23 cellular contexts compared by ENCODE assay signal in the genomic region with DNA sequence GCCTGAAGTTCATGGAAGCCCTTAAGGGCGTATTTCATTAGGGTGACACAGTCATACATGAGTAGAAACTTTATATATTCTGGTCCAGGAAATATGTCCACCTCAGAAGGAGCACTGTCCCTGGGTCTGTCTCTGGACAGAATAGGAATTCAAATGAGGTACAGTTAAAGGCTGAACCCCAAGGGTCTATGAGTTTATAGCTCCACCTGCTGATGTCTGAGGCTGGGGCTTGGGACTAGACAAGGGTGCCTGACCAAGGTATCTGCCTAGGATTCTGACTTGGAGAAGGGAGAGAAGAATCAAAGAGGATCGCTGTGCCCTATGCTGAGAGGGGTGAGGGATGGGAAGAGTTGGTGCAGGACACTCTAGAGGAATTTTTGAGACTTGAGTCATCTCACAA. TPM values are rescaled to one million over a fixed set of nuclear protein-coding genes. Genes with fewer than 3 reads are reported as not detected.
"Had no signal": no experiment of that assay in that cellular context is flagged by ENCODE, and none has a peak within 500 bp of the region (broad histone marks: within the 10 kb centered on the region; RNA-seq: fewer than 3 reads in every experiment).

No MANE protein-coding gene starts in this region.

- H2AFZ ChIP-seq: neural progenitor cell had no signal

- H3K4me3 ChIP-seq: breast epithelium, esophagus squamous epithelium, neural progenitor cell, pancreas, spleen had no signal

- DNase-seq: activated CD8-positive, alpha-beta memory T cell treated with anti-CD3 and anti-CD28 coated beads for 24 hours; activated CD8-positive, alpha-beta memory T cell treated with anti-CD3 and anti-CD28 coated beads, Interleukin-2, amount 50 U/mL, for 48 hours; activated gamma-delta T cell; activated T-cell treated with anti-CD3 and anti-CD28 coated beads, Interleukin-2, amount 50 U/mL, for 48 hours; cerebellar nuclear complex; cortex of kidney; esophagus squamous epithelium; mesenchymal stem cell; naive thymus-derived CD4-positive, alpha-beta T cell; pancreas; spleen; stimulated activated CD4-positive, alpha-beta T cell treated with anti-CD3 and anti-CD28 coated beads, Interleukin-4, amount 100 ng/mL, for 4 hours; T-cell had no signal

- H3K27me3 Mint-ChIP-seq: stimulated activated memory B cell treated with anti-CD40 and anti-IgM and Interleukin-4, amounts not matched to agents 10 μg/mL and 1 μg/mL and 100 μg/mL, for 72 hours had no signal

- H3K36me3 Mint-ChIP-seq: activated naive CD4-positive, alpha-beta T cell treated with anti-CD3 and anti-CD28 coated beads, Interleukin-2, amount 50 U/mL, for 24 hours; naive thymus-derived CD4-positive, alpha-beta T cell; neural progenitor cell; stimulated activated memory B cell treated with anti-CD40 and anti-IgM and Interleukin-4, amounts not matched to agents 10 μg/mL and 1 μg/mL and 100 μg/mL, for 72 hours; T-cell had no signal

- ATAC-seq: activated CD4-positive, CD25-positive, alpha-beta regulatory T cell treated with anti-CD3 and anti-CD28 coated beads, Interleukin-2, amount 50 U/mL, for 24 hours; naive thymus-derived CD4-positive, alpha-beta T cell; pancreas; stimulated activated memory B cell treated with anti-CD40 and anti-IgM and Interleukin-4, amounts not matched to agents 10 μg/mL and 1 μg/mL and 100 μg/mL, for 72 hours; T-cell had no signal

- H3K4me2 ChIP-seq: neural progenitor cell had no signal

- FAIRE-seq: astrocyte, pancreas had no signal

- H3K27me3 ChIP-seq: breast epithelium, neural progenitor cell, pancreas, spleen had no signal

- H3K9me3 ChIP-seq: breast epithelium, esophagus squamous epithelium, pancreas had no signal

- H3K4me3 Mint-ChIP-seq: activated naive CD4-positive, alpha-beta T cell treated with anti-CD3 and anti-CD28 coated beads, Interleukin-2, amount 50 U/mL, for 24 hours; naive thymus-derived CD4-positive, alpha-beta T cell; neural progenitor cell; stimulated activated memory B cell treated with anti-CD40 and anti-IgM and Interleukin-4, amounts not matched to agents 10 μg/mL and 1 μg/mL and 100 μg/mL, for 72 hours; T-cell had no signal

- H3K9me3 Mint-ChIP-seq: activated naive CD4-positive, alpha-beta T cell treated with anti-CD3 and anti-CD28 coated beads, Interleukin-2, amount 50 U/mL, for 24 hours; stimulated activated memory B cell treated with anti-CD40 and anti-IgM and Interleukin-4, amounts not matched to agents 10 μg/mL and 1 μg/mL and 100 μg/mL, for 72 hours had no signal

- H3K4me1 Mint-ChIP-seq: activated naive CD4-positive, alpha-beta T cell treated with anti-CD3 and anti-CD28 coated beads, Interleukin-2, amount 50 U/mL, for 24 hours; naive thymus-derived CD4-positive, alpha-beta T cell; neural progenitor cell; stimulated activated memory B cell treated with anti-CD40 and anti-IgM and Interleukin-4, amounts not matched to agents 10 μg/mL and 1 μg/mL and 100 μg/mL, for 72 hours; T-cell had no signal

- H3K36me3 ChIP-seq: breast epithelium, esophagus squamous epithelium, neural progenitor cell, pancreas, spleen had no signal

- H3K9ac ChIP-seq: neural progenitor cell had no signal

- H3K4me1 ChIP-seq: breast epithelium, esophagus squamous epithelium, neural progenitor cell, pancreas, spleen had no signal

- H3K27ac Mint-ChIP-seq: activated naive CD4-positive, alpha-beta T cell treated with anti-CD3 and anti-CD28 coated beads, Interleukin-2, amount 50 U/mL, for 24 hours; naive thymus-derived CD4-positive, alpha-beta T cell; neural progenitor cell; stimulated activated memory B cell treated with anti-CD40 and anti-IgM and Interleukin-4, amounts not matched to agents 10 μg/mL and 1 μg/mL and 100 μg/mL, for 72 hours; T-cell had no signal

- H3K27ac ChIP-seq: breast epithelium, esophagus squamous epithelium, neural progenitor cell, pancreas, spleen had no signal

RNA-seq across cellular contexts. Expression of gene HEPHL1, which starts 14.9 kb away (rescaled TPM):
- total RNA-seq: astrocyte; liver; mucosa of gallbladder; naive thymus-derived CD4-positive, alpha-beta T cell; pancreas; spleen; T-cell; urinary bladder had no signal
- polyA plus RNA-seq: adipose tissue; naive thymus-derived CD4-positive, alpha-beta T cell; pancreas; spleen; urinary bladder had no signal
